ENCODE assay signal across 28 cellular contexts in genomic region chr7:155388561-155388960, GRCh38.
"Had no signal": no experiment of that assay in that cellular context is flagged by ENCODE, and none has a peak within 500 bp of the region (broad histone marks: within the 10 kb centered on the region; RNA-seq: fewer than 3 reads in every experiment).

No MANE protein-coding gene starts in this region.

- H3K9ac ChIP-seq: parathyroid adenoma had no signal

- H3K4me3 ChIP-seq: heart right ventricle, hepatocyte, left ventricle myocardium inferior, lung, right atrium auricular region, right lobe of liver, smooth muscle cell, suprapubic skin, thoracic aorta, tibial artery, upper lobe of right lung had no signal

- DNase-seq: heart right ventricle; islet precursor cell; left ventricle myocardium inferior; mesendoderm; naive B cell; occipital lobe; right lobe of liver; stimulated activated CD4-positive, alpha-beta T cell treated with anti-CD3 and anti-CD28 coated beads, Interleukin-12 subunit alpha, Interleukin-12 subunit beta, amount 100 ng/mL, for 4 hours; stimulated activated CD4-positive, alpha-beta T cell treated with anti-CD3 and anti-CD28 coated beads, Interleukin-15, amount 100 ng/mL, for 24 hours; stimulated activated CD4-positive, alpha-beta T cell treated with anti-CD3 and anti-CD28 coated beads, Interleukin-2, amount 100 ng/mL, for 24 hours; stimulated activated CD4-positive, alpha-beta T cell treated with anti-CD3 and anti-CD28 coated beads, Interleukin-4, amount 100 ng/mL, for 1 hour; stimulated activated naive CD4-positive, alpha-beta T cell; tibial artery; trophoblast cell; upper lobe of right lung had no signal

- H3K9me3 ChIP-seq: heart right ventricle, left ventricle myocardium inferior, neutrophil, right atrium auricular region, right lobe of liver, suprapubic skin, thoracic aorta, tibial artery, upper lobe of right lung had no signal

- H3K4me2 ChIP-seq: hepatocyte, smooth muscle cell had no signal

- H3K27ac ChIP-seq: heart right ventricle, hepatocyte, left ventricle myocardium inferior, neutrophil, parathyroid adenoma, right atrium auricular region, right lobe of liver, suprapubic skin, thoracic aorta, tibial artery, upper lobe of right lung had no signal

- H3K27ac Mint-ChIP-seq: mesothelial cell of epicardium; naive B cell; nephron; progenitor cell of endocrine pancreas; stimulated activated naive CD8-positive, alpha-beta T cell treated with anti-CD3 and anti-CD28 coated beads, Interleukin-15, Interleukin-2, amounts not matched to agents 100 ng/mL and 50 ng/mL, for 24 hours had no signal

- H3K4me1 ChIP-seq: heart right ventricle, left ventricle myocardium inferior, parathyroid adenoma, right atrium auricular region, right lobe of liver, suprapubic skin, tibial artery, upper lobe of right lung had no signal

- ATAC-seq: heart right ventricle, right lobe of liver, upper lobe of right lung had no signal

- H3K36me3 ChIP-seq: heart right ventricle, left ventricle myocardium inferior, neutrophil, right atrium auricular region, right lobe of liver, suprapubic skin, thoracic aorta, tibial artery, upper lobe of right lung had no signal

- H3K36me3 Mint-ChIP-seq: mesothelial cell of epicardium, naive B cell had no signal

- H3K27me3 ChIP-seq: right atrium auricular region, right lobe of liver had no signal

- H2AFZ ChIP-seq: hepatocyte, parathyroid adenoma had no signal

- H3K4me1 Mint-ChIP-seq: mesothelial cell of epicardium, naive B cell, nephron, neural crest cell had no signal

- H3K9me3 Mint-ChIP-seq: mesothelial cell of epicardium; naive B cell; nephron; neural crest cell; stimulated activated naive CD8-positive, alpha-beta T cell treated with anti-CD3 and anti-CD28 coated beads, Interleukin-15, Interleukin-2, amounts not matched to agents 100 ng/mL and 50 ng/mL, for 24 hours had no signal

- H3K4me3 Mint-ChIP-seq: mesothelial cell of epicardium; nephron; neural crest cell; stimulated activated naive CD8-positive, alpha-beta T cell treated with anti-CD3 and anti-CD28 coated beads, Interleukin-15, Interleukin-2, amounts not matched to agents 100 ng/mL and 50 ng/mL, for 24 hours had no signal
